Comparison of ENCODE assay signal across 16 cellular contexts in genomic region chr21:41703857-41704501, GRCh38.
DNase-seq lines count a peak whose midpoint lies in the region; ATAC-seq, FAIRE-seq and TF ChIP-seq lines count a peak whose summit lies in the region.
"Had no signal": no experiment of that assay in that cellular context is flagged by ENCODE, and none has a peak within 500 bp of the region (broad histone marks: within the 10 kb centered on the region; RNA-seq: fewer than 3 reads in every experiment).

No MANE protein-coding gene starts in this region.

- H3K27me3 ChIP-seq in H7 (ENCODE audit: control insufficient read depth, insufficient read depth, low read length) (no peaks in the 10 kb centered on the region), bronchial epithelial cell (ENCODE audit: control insufficient read depth, insufficient read depth, low read length) (no peaks in the 10 kb centered on the region), pancreas (no peaks in the 10 kb centered on the region)
- H3K27me3 ChIP-seq: tibial nerve had no signal

- no peak for TF ChIP-seq CTCF in bronchial epithelial cell (IDR thresholded peaks at IDR 0.05; ENCODE audit: insufficient read depth, low read length, severe bottlenecking)
- no peak for TF ChIP-seq CTCF in pancreas (IDR thresholded peaks at IDR 0.05)

- ATAC-seq in pancreas (peak; percentile 69 to 84 (median 82)), GM19351 (IDR thresholded peaks at IDR 0.05; ENCODE audit: unreplicated experiment) (no peak)
- ATAC-seq: activated naive CD4-positive, alpha-beta T cell treated with anti-CD3 and anti-CD28 coated beads, Interleukin-2, amount 50 U/mL, for 72 hours; psoas muscle had no signal

- H3K27ac ChIP-seq in pancreas, result peak overlapping the region in 3 of 4 donors; percentile 26 to 62 (median 58)
- H3K27ac ChIP-seq: psoas muscle, tibial nerve had no signal

- H3K4me1 ChIP-seq in pancreas, result peaks cover 11 to 27% (median 12%) of the 10 kb centered on the region in 3 donors
- H3K4me1 ChIP-seq: psoas muscle, tibial nerve had no signal

- peak; percentile 51 for DNase-seq in H7
- peak; percentile 47 for DNase-seq in NCI-H510A (lab: John Stamatoyannopoulos, UW)
- peak; percentile 66 for DNase-seq in bronchial epithelial cell (ENCODE audit: low read depth)
- DNase-seq in pancreas, result peak in 4 of 6 donors; percentile 65 to 75 (median 70)
- DNase-seq in superior temporal gyrus (ENCODE audit: extremely low spot score), result no peak
- no peak for DNase-seq in NAMALWA (ENCODE audit: low spot score)
- DNase-seq in activated CD8-positive, alpha-beta memory T cell treated with anti-CD3 and anti-CD28 coated beads, Interleukin-2, amount 50 U/mL, for 4 hours, result no peak
- DNase-seq: activated B cell treated with CpG ODN at 0.5 μM for 24 hours, activated T-cell treated with anti-CD3 and anti-CD28 coated beads for 4 hours, DMS79, NCI-H1436 had no signal

- H3K36me3 ChIP-seq in H7 (replicated peaks; ENCODE audit: control insufficient read depth, insufficient read depth, low read length) (no peaks in the 10 kb centered on the region), bronchial epithelial cell (ENCODE audit: control insufficient read depth, insufficient read depth, low read length) (no peaks in the 10 kb centered on the region), pancreas (no peaks in the 10 kb centered on the region)
- H3K36me3 ChIP-seq: tibial nerve had no signal

- WGBS in pancreas, 2 donors, result 69 to 70% methylated on average over 18 of the region's 18 CpGs

- H3K4me3 ChIP-seq in H7 (ENCODE audit: insufficient read depth, low read depth, low read length) (no peak overlapping the region), bronchial epithelial cell (ENCODE audit: low read depth, low read length) (no peak overlapping the region), pancreas (no peak overlapping the region)
- H3K4me3 ChIP-seq: psoas muscle, tibial nerve had no signal

- H3K9me3 ChIP-seq in pancreas, result no peaks in the 10 kb centered on the region
- H3K9me3 ChIP-seq: psoas muscle had no signal

- intact Hi-C loops in pancreas (cut with DNase I), result no loop called here

- FAIRE-seq in bronchial epithelial cell (lab: Jason Lieb, UNC), result no peak
- no peak for FAIRE-seq in pancreas (lab: Jason Lieb, UNC)
- FAIRE-seq: islet of Langerhans had no signal

Comparison
In these comparisons a context has a peak if more than half of its experiments do, and no peak if none do; other contexts are left out.
1. DNase-seq: peak in H7 (single experiment), NCI-H510A (single experiment), bronchial epithelial cell (single experiment) and pancreas (4 of 6); none in superior temporal gyrus (single experiment), NAMALWA (single experiment) and activated CD8-positive, alpha-beta memory T cell treated with anti-CD3 and anti-CD28 coated beads, Interleukin-2, amount 50 U/mL, for 4 hours (single experiment).